Comparison of ENCODE assay signal across 10 cellular contexts in genomic region chr4:73405138-73405537, GRCh38. TPM values are rescaled to one million over a fixed set of nuclear protein-coding genes. Genes with fewer than 3 reads are reported as not detected.
"Had no signal": no experiment of that assay in that cellular context is flagged by ENCODE, and none has a peak within 500 bp of the region (broad histone marks: within the 10 kb centered on the region; RNA-seq: fewer than 3 reads in every experiment).

No MANE protein-coding gene starts in this region.

- H3K4me3 ChIP-seq: GM23248, HAP-1, K562 had no signal

- H3K9ac ChIP-seq: GM23248 had no signal

- H3K27ac ChIP-seq: GM23248, HL-60 had no signal

- H2AFZ ChIP-seq: GM23248 had no signal

- H3K9me3 ChIP-seq: HAP-1 had no signal

- DNase-seq: GM23248, GOT3, H7, HFFc6, IMR-90 had no signal

- ATAC-seq: HCT116, K562 had no signal

- H3K36me3 ChIP-seq: HAP-1 had no signal

- FAIRE-seq: K562 had no signal

RNA-seq across cellular contexts. Expression of gene ALB, which starts 1.1 kb away (rescaled TPM):
- total RNA-seq: GM23248, H4, HFFc6, IMR-90 had no signal
- polyA plus RNA-seq: GM23248, IMR-90 had no signal

RNA-seq across cellular contexts. Expression of gene AFP, which starts 30.9 kb away (rescaled TPM):
- total RNA-seq: GM23248 had no signal
